In genomic region chr13:83907196-83907989, GRCh38 we compare ENCODE assay signal across 23 cellular contexts. TPM values are rescaled to one million over a fixed set of nuclear protein-coding genes. Genes with fewer than 3 reads are reported as not detected.
DNase-seq lines count a peak whose midpoint lies in the region; ATAC-seq and TF ChIP-seq lines count a peak whose summit lies in the region.
"Had no signal": no experiment of that assay in that cellular context is flagged by ENCODE, and none has a peak within 500 bp of the region (broad histone marks: within the 10 kb centered on the region; RNA-seq: fewer than 3 reads in every experiment).

No MANE protein-coding gene starts in this region.

- H3K9me3 Mint-ChIP-seq in CD14-positive monocyte: peaks cover 33 to 48% (median 43%) of the 10 kb centered on the region in 7 donors

- peak overlapping the region; percentile 58 for H3K4me2 ChIP-seq in PC-9

- no peak overlapping the region for H3K27ac ChIP-seq in PC-9
- H3K27ac ChIP-seq: HL-60, RWPE1, SJCRH30 had no signal

- H3K36me3 ChIP-seq in PC-9 (ENCODE audit: low read depth): no peaks in the 10 kb centered on the region
- H3K36me3 ChIP-seq: BE2C, SJCRH30 had no signal

- no peaks in the 10 kb centered on the region for H3F3A ChIP-seq in PC-9 (ENCODE audit: insufficient read depth, low read depth)

- intact Hi-C loops in CD14-positive monocyte (cut with micrococcal nuclease) (no loop called here), PC-9 (cut with micrococcal nuclease; ENCODE audit: unreplicated experiment) (no loop called here), sciatic nerve (cut with DNase I) (no loop called here)

- TF ChIP-seq CTCF in CD14-positive monocyte (IDR thresholded peaks at IDR 0.05) (no peak), PC-9 (conservative IDR thresholded peaks at IDR 0.05) (no peak)

- H3K79me2 ChIP-seq in PC-9 (ENCODE audit: low read depth): no peaks in the 10 kb centered on the region

- no peaks in the 10 kb centered on the region for H3K4me1 ChIP-seq in PC-9 (replicated peaks; ENCODE audit: insufficient read depth)
- H3K4me1 ChIP-seq: BE2C, SJCRH30 had no signal

- no peaks in the 10 kb centered on the region for H3K9me3 ChIP-seq in PC-9 (ENCODE audit: insufficient read depth, low read depth)
- H3K9me3 ChIP-seq: BE2C, SJCRH30 had no signal

- H3K4me3 Mint-ChIP-seq in CD14-positive monocyte: no peak overlapping the region
- H3K4me3 Mint-ChIP-seq: IgD-negative memory B cell had no signal

- peak; percentile 45 for DNase-seq in CD14-positive monocyte (ENCODE audit: low spot score)
- DNase-seq in PC-9: no peak
- DNase-seq in iPS-NIHi11 (ENCODE audit: low spot score): peak; percentile 2
- DNase-seq in sciatic nerve (ENCODE audit: low spot score): no peak
- DNase-seq in glomerular visceral epithelial cell (ENCODE audit: extremely low spot score): no peak
- DNase-seq: 8988T, ACHN, BE2C, Calu3, DMS79 treated with DMSO at 0.1 percent for 48 hours, NCI-H1092, NCI-H1436, NCI-H1930, NCI-H2107, NCI-H446 treated with DMSO at 0.1 percent for 48 hours, NCI-H526 treated with DMSO at 0.1 percent for 48 hours, SJCRH30 had no signal

- CTCF ChIA-PET in PC-9 (lab: Charles Lee): no interaction called here

- H3K36me3 Mint-ChIP-seq in CD14-positive monocyte: no peaks in the 10 kb centered on the region
- H3K36me3 Mint-ChIP-seq: IgD-negative memory B cell had no signal

- peak; percentile 17 for ATAC-seq in sciatic nerve
- ATAC-seq in SK-N-SH treated with all-trans-retinoic acid at 6 μM for 48 hours: no peak
- ATAC-seq in HG03469 (IDR thresholded peaks at IDR 0.05; ENCODE audit: unreplicated experiment): no peak

- no peaks in the 10 kb centered on the region for H4K20me1 ChIP-seq in PC-9 (ENCODE audit: insufficient read depth)

- no peaks in the 10 kb centered on the region for H3K9me2 ChIP-seq in PC-9 (ENCODE audit: insufficient read depth)

- H3K4me1 Mint-ChIP-seq in CD14-positive monocyte: no peaks in the 10 kb centered on the region
- H3K4me1 Mint-ChIP-seq: IgD-negative memory B cell had no signal

- peak overlapping the region; percentile 73; the same call in 1 of the 2 replicates for H2AFZ ChIP-seq in PC-9

- POLR2A ChIA-PET in PC-9 (lab: Charles Lee; ENCODE audit: unreplicated experiment): interaction anchor here (0.6 kb wide), 1 partner anchor 458 kb away, joined by 3 read pairs; no protein-coding TSS in a partner anchor

- no peaks in the 10 kb centered on the region for H3K27me3 ChIP-seq in PC-9 (ENCODE audit: insufficient read depth, low read depth)
- H3K27me3 ChIP-seq: SJCRH30 had no signal

- no TSS peak for BruUV-seq in PC-9 (replicated peaks; lab: Mats Ljungman, UMichigan)

- no peak overlapping the region; the same call in 1 of the 2 replicates for H3K4me3 ChIP-seq in PC-9
- H3K4me3 ChIP-seq: SJCRH30 had no signal

- H3K27me3 Mint-ChIP-seq in CD14-positive monocyte (ENCODE audit: low read depth in 3 of 3): peaks cover 0 to 3% (median 2%) of the 10 kb centered on the region in 3 donors
- H3K27me3 Mint-ChIP-seq: IgD-negative memory B cell had no signal

- no peak overlapping the region for H3K27ac Mint-ChIP-seq in CD14-positive monocyte
- H3K27ac Mint-ChIP-seq: IgD-negative memory B cell had no signal

TF ChIP-seq in SK-N-SH treated with all-trans-retinoic acid at 6 μM for 48 hours, 23 proteins besides CTCF, POLR2A, EP300 and RAD21:
- TF ChIP-seq CSDC2 (CRISPR knock-in tag; IDR thresholded peaks at IDR 0.05) (no peak), POU6F1 (CRISPR knock-in tag; IDR thresholded peaks at IDR 0.05; ENCODE audit: borderline replicate concordance, low read depth) (no peak), TCF4 (CRISPR knock-in tag; IDR thresholded peaks at IDR 0.05; ENCODE audit: borderline replicate concordance) (no peak), GLIS3 (CRISPR knock-in tag; IDR thresholded peaks at IDR 0.05) (no peak), OSR1 (CRISPR knock-in tag; IDR thresholded peaks at IDR 0.05) (no peak), ZNF565 (CRISPR knock-in tag; conservative IDR thresholded peaks at IDR 0.05; ENCODE audit: low read depth) (no peak), RARB (CRISPR knock-in tag; IDR thresholded peaks at IDR 0.05) (no peak), ESRRG (CRISPR knock-in tag; IDR thresholded peaks at IDR 0.05) (no peak), ZNF70 (CRISPR knock-in tag; IDR thresholded peaks at IDR 0.05) (no peak), ZFP3 (CRISPR knock-in tag; IDR thresholded peaks at IDR 0.05) (no peak), BACH2 (CRISPR knock-in tag; IDR thresholded peaks at IDR 0.05; ENCODE audit: borderline replicate concordance) (no peak), CSRNP3 (CRISPR knock-in tag; IDR thresholded peaks at IDR 0.05) (no peak), ZNF8 (CRISPR knock-in tag; IDR thresholded peaks at IDR 0.05) (no peak), ZFP30 (CRISPR knock-in tag; IDR thresholded peaks at IDR 0.05) (no peak), PPARA (CRISPR knock-in tag; IDR thresholded peaks at IDR 0.05; ENCODE audit: borderline replicate concordance) (no peak)

RNA-seq across cellular contexts. Expression of gene SLITRK1, which starts 25.1 kb away (rescaled TPM):
- polyA plus RNA-seq in CD14-positive monocyte: not detected
- total RNA-seq in PC-9 (2021) (3.1 and 3.7 TPM in 2 replicates), sciatic nerve (6.2 TPM)
- total RNA-seq: Calu3, H4, SJCRH30 had no signal
- polyA plus RNA-seq: IgD-negative memory B cell had no signal

Comparison
In these comparisons a context has a peak if more than half of its experiments do, and no peak if none do; other contexts are left out.
1. DNase-seq: peak in CD14-positive monocyte (single experiment) and iPS-NIHi11 (single experiment); none in PC-9 (0 of 2), sciatic nerve (single experiment) and glomerular visceral epithelial cell (single experiment).